9 cellular contexts compared by ENCODE assay signal in genomic region chr1:151146072-151146415, GRCh38. TPM values are rescaled to one million over a fixed set of nuclear protein-coding genes. Genes with fewer than 3 reads are reported as not detected.
DNase-seq lines count a peak whose midpoint lies in the region; ATAC-seq, FAIRE-seq and TF ChIP-seq lines count a peak whose summit lies in the region.
"Had no signal": no experiment of that assay in that cellular context is flagged by ENCODE, and none has a peak within 500 bp of the region (broad histone marks: within the 10 kb centered on the region; RNA-seq: fewer than 3 reads in every experiment).

No MANE protein-coding gene starts in this region.

- H3K4me3 ChIP-seq in BLaER1 (peak overlapping the region; percentile 80), GM12878 (peak overlapping the region; percentile 83), liver (ENCODE audit: low read depth in 1 of 3, low read length in 3 of 3) (peak overlapping the region; percentile 64 to 82 (median 65)), tibial nerve (peak overlapping the region; percentile 58 to 86 (median 72))

- no peak for TF ChIP-seq RAD21 in GM12878 (IDR thresholded peaks at IDR 0.05; ENCODE audit: insufficient read depth, low read depth, low read length)
- no peak for TF ChIP-seq RAD21 in liver (IDR thresholded peaks at IDR 0.05)

- intact Hi-C loops in GM12878 (cut with micrococcal nuclease; ENCODE audit: unreplicated experiment) = no loop called here

- POLR2A ChIA-PET in GM12878 (lab: Charles Lee) = no interaction called here

- in situ Hi-C loops in GM12878 (cut with MboI) = no loop called here

- H3K9me3 ChIP-seq in BLaER1 = no peaks in the 10 kb centered on the region
- H3K9me3 ChIP-seq in GM12878 (replicated peaks; ENCODE audit: control insufficient read depth, insufficient read depth, low read length) = no peaks in the 10 kb centered on the region
- no peaks in the 10 kb centered on the region for H3K9me3 ChIP-seq in liver (ENCODE audit: control insufficient read depth in 4 of 4, low read length in 3 of 4)
- H3K9me3 ChIP-seq in tibial nerve = no peaks in the 10 kb centered on the region

- SMC1A ChIA-PET in GM12878 (lab: Charles Lee; ENCODE audit: uncharacterized antibody, unreplicated experiment) = no interaction called here

- RAD21 ChIA-PET in GM12878 (lab: Charles Lee; ENCODE audit: unreplicated experiment) = interaction anchor here (0.9 kb wide), 1 partner anchor 11 kb away, joined by 3 read pairs; the partner anchor contains the start of gene TNFAIP8L2

- TF ChIP-seq POLR2A in GM12878 (IDR thresholded peaks at IDR 0.05; ENCODE audit: low read depth, low read length) (no peak), tibial nerve (IDR thresholded peaks at IDR 0.05) (no peak)

- TF ChIP-seq EP300 in GM12878 (IDR thresholded peaks at IDR 0.05; ENCODE audit: borderline replicate concordance in 1 of 2, control insufficient read depth in 1 of 2, low read depth in 2 of 2, low read length in 2 of 2) = no peak
- no peak for TF ChIP-seq EP300 in tibial nerve (IDR thresholded peaks at IDR 0.05)

- CTCF ChIA-PET in GM12878 (lab: Yijun Ruan, JAX) = interaction anchor here (1.2 kb wide), 1 partner anchor 46 kb away, joined by 5 read pairs; no protein-coding TSS in a partner anchor

- peaks cover 38% of the 10 kb centered on the region for H4K20me1 ChIP-seq in BLaER1
- H4K20me1 ChIP-seq in GM12878 (ENCODE audit: control insufficient read depth, insufficient read depth) = no peaks in the 10 kb centered on the region; the same call in 1 of the 2 replicates

- DNase-seq in GM12878 (ENCODE audit: low read depth, low spot score) (no peak), tibial nerve (ENCODE audit: low spot score in 2 of 2) (no peak), NCI-H1436 (lab: John Stamatoyannopoulos, UW) (no peak), globus pallidus (ENCODE audit: low spot score) (no peak), medulla oblongata (ENCODE audit: extremely low spot score) (no peak)

- H3K79me2 ChIP-seq in GM12878 (ENCODE audit: control insufficient read depth, insufficient read depth, low read length) = no peaks in the 10 kb centered on the region

- ATAC-seq in HG02798 (IDR thresholded peaks at IDR 0.05; ENCODE audit: poor library complexity, unreplicated experiment) (peak; percentile 2), GM12878 (peak; percentile 3; the same call in 2 of the 3 replicates)

- WGBS in GM12878 (ENCODE audit: insufficient coverage, insufficient replicate concordance, low lambda C conversion rate, missing lambda C conversion rate) = 12% methylated on average over 20 of the region's 26 CpGs
- WGBS in liver = 13% methylated on average over 26 of the region's 26 CpGs
- 0 to 1% methylated on average over 19 to 22 of the region's 26 CpGs for WGBS in tibial nerve, 2 donors

- no peaks in the 10 kb centered on the region for H3K27me3 ChIP-seq in BLaER1
- peaks cover 0 to 8% of the 10 kb centered on the region in 2 experiments for H3K27me3 ChIP-seq in GM12878 (replicated peaks in 1 of 2; ENCODE audit: control insufficient read depth in 2 of 2, insufficient read depth in 2 of 2, low read length in 1 of 2)
- H3K27me3 ChIP-seq in liver (ENCODE audit: control insufficient read depth in 4 of 4, insufficient read depth in 4 of 4, low read length in 3 of 4) = no peaks in the 10 kb centered on the region
- H3K27me3 ChIP-seq in tibial nerve = no peaks in the 10 kb centered on the region

- no TSS peak for BruUV-seq in GM12878 (replicated peaks; lab: Mats Ljungman, UMichigan)

- H3K9ac ChIP-seq in BLaER1 (peak overlapping the region; percentile 96), GM12878 (ENCODE audit: control insufficient read depth, insufficient read depth, low read length) (peak overlapping the region; percentile 54; the same call in 1 of the 2 replicates), liver (ENCODE audit: low read depth in 1 of 2, low read length in 2 of 2) (no peak overlapping the region)

- TF ChIP-seq CTCF in GM12878 (IDR thresholded peaks at IDR 0.05 in 2 of 3, conservative IDR thresholded peaks at IDR 0.05 in 1 of 3; ENCODE audit: control insufficient read depth in 2 of 3, extremely low read depth in 1 of 3, insufficient read depth in 1 of 3, low read depth in 3 of 3, low read length in 3 of 3) = no peak
- no peak for TF ChIP-seq CTCF in liver (IDR thresholded peaks at IDR 0.05; ENCODE audit: low read depth, low read length, missing input control)
- no peak for TF ChIP-seq CTCF in tibial nerve (IDR thresholded peaks at IDR 0.05)

- H3K4me1 ChIP-seq in BLaER1 = peaks cover 74% of the 10 kb centered on the region
- H3K4me1 ChIP-seq in GM12878 (ENCODE audit: control insufficient read depth, insufficient read depth, low read length) = no peaks in the 10 kb centered on the region; the same call in 1 of the 2 replicates
- peaks cover 0 to 25% (median 16%) of the 10 kb centered on the region in 4 donors for H3K4me1 ChIP-seq in liver (ENCODE audit: control insufficient read depth in 4 of 4, insufficient read depth in 4 of 4, low read length in 3 of 4)
- peaks cover 0 to 38% (median 18%) of the 10 kb centered on the region in 4 donors for H3K4me1 ChIP-seq in tibial nerve

- H3K4me2 ChIP-seq in BLaER1 (peak overlapping the region; percentile 100), GM12878 (ENCODE audit: control insufficient read depth, insufficient read depth) (peak overlapping the region; percentile 99)

- H2AFZ ChIP-seq in GM12878 (ENCODE audit: control insufficient read depth, low read depth, low read length) = peak overlapping the region; percentile 94

- H3K27ac ChIP-seq in BLaER1 = peak overlapping the region; percentile 94
- H3K27ac ChIP-seq in GM12878 (ENCODE audit: control insufficient read depth, insufficient read depth) = no peak overlapping the region
- H3K27ac ChIP-seq in liver (ENCODE audit: low read depth in 1 of 2, low read length in 2 of 2) = no peak overlapping the region
- peak overlapping the region; percentile 37 to 90 (median 70) for H3K27ac ChIP-seq in tibial nerve

- H3K36me3 ChIP-seq in BLaER1 (peaks cover 17% of the 10 kb centered on the region), GM12878 (ENCODE audit: control insufficient read depth in 2 of 2, insufficient read depth in 2 of 2, low read length in 1 of 2) (no peaks in the 10 kb centered on the region), liver (ENCODE audit: control insufficient read depth in 4 of 4, insufficient read depth in 3 of 4, low read depth in 1 of 4, low read length in 3 of 4) (peaks cover 0 to 2% (median 0%) of the 10 kb centered on the region in 4 donors), tibial nerve (peaks cover 0 to 12% (median 0%) of the 10 kb centered on the region in 3 donors)

- no peak for FAIRE-seq in GM12878 (lab: Jason Lieb, UNC)

RNA-seq across cellular contexts. Expression of gene SEMA6C, which starts 0.4 kb away (rescaled TPM):
- 0.56 and 1.1 TPM in 2 replicates for total RNA-seq in GM12878 (2013; cell fraction: nucleolus; rRNA removed)
- total RNA-seq in GM12878 (2014; rRNA removed) (0.11 and 0.73 TPM in 2 replicates), GM12878 (2014; rRNA removed; fragmentation: Illumina TruSeq; extraction: Trizol) (0.18 and 0.32 TPM in 2 replicates), GM12878 (2021) (1.4 and 1.6 TPM in 2 replicates), liver (1 to 10 TPM; 1.4 to 1.5 TPM), tibial nerve (10 to 100 TPM; 15.5 to 28.7 (median 18.7) TPM)
- 0.18 TPM for polyA plus RNA-seq in GM12878 (2011; ENCODE audit: low read depth)
- polyA plus RNA-seq in GM12878 (2011; rRNA removed) (0.07 and 0.18 TPM in 2 replicates), GM12878 (2014; fragmentation: Illumina TruSeq; extraction: Trizol) (0.10 and 0.29 TPM in 2 replicates), GM12878 (2014; fragmentation: Nextera tagmentation; extraction: Ambion mirVana) (under 1 TPM in 1 of 2 experiments, not detected in 1; 0.22 TPM), GM12878 (2014; rRNA removed) (1.1 and 2.2 TPM in 2 replicates), GM12878 (2016; fragmentation: Nextera tagmentation; extraction: Ambion mirVana) (under 1 TPM; 0.13 to 0.34 TPM), liver (1 to 10 TPM; 1.4 TPM)
- 0.06 and 0.12 TPM in 2 replicates for polyA plus RNA-seq in GM12878 (2011; cell fraction: cytosol; rRNA removed)
- polyA plus RNA-seq in GM12878 (2011; cell fraction: nucleus; rRNA removed) = 1.5 and 1.6 TPM in 2 replicates
- 0.62 and 1.5 TPM in 2 replicates for polyA plus RNA-seq in GM12878 (2012)
- polyA minus RNA-seq in GM12878 (2011; rRNA and poly(A)+ RNA removed) = 0.05 TPM in 1 of 2 replicates, not detected in the other
- polyA minus RNA-seq in GM12878 (2011; cell fraction: cytosol; rRNA and poly(A)+ RNA removed) = not detected in 2 replicates
- polyA minus RNA-seq in GM12878 (2011; cell fraction: nucleus; rRNA and poly(A)+ RNA removed) = 0.48 TPM in 1 of 2 replicates, not detected in the other

RNA-seq across cellular contexts. Expression of gene TNFAIP8L2, which starts 10.4 kb away (rescaled TPM):
- total RNA-seq in GM12878 (2013; cell fraction: nucleolus; rRNA removed) = 15.1 and 17.0 TPM in 2 replicates
- total RNA-seq in GM12878 (2014; rRNA removed) = 13.6 and 14.4 TPM in 2 replicates
- 9.0 and 10.0 TPM in 2 replicates for total RNA-seq in GM12878 (2014; rRNA removed; fragmentation: Illumina TruSeq; extraction: Trizol)
- total RNA-seq in GM12878 (2021) = 5.4 and 6.2 TPM in 2 replicates
- polyA plus RNA-seq in GM12878 (2011; ENCODE audit: low read depth) = 3.3 TPM
- polyA plus RNA-seq in GM12878 (2011; rRNA removed) = 12.9 and 16.7 TPM in 2 replicates
- 27.1 and 29.4 TPM in 2 replicates for polyA plus RNA-seq in GM12878 (2011; cell fraction: cytosol; rRNA removed)
- 12.8 and 15.2 TPM in 2 replicates for polyA plus RNA-seq in GM12878 (2011; cell fraction: nucleus; rRNA removed)
- 4.4 and 7.0 TPM in 2 replicates for polyA plus RNA-seq in GM12878 (2012)
- polyA plus RNA-seq in GM12878 (2014; fragmentation: Illumina TruSeq; extraction: Trizol) = 7.4 and 7.7 TPM in 2 replicates
- polyA plus RNA-seq in GM12878 (2014; fragmentation: Nextera tagmentation; extraction: Ambion mirVana) = 10 to 100 TPM; 23.9 to 26.3 TPM
- 12.1 and 14.8 TPM in 2 replicates for polyA plus RNA-seq in GM12878 (2014; rRNA removed)
- 10 to 100 TPM; 12.0 to 15.7 TPM for polyA plus RNA-seq in GM12878 (2016; fragmentation: Nextera tagmentation; extraction: Ambion mirVana)
- polyA minus RNA-seq in GM12878 (2011; rRNA and poly(A)+ RNA removed) = 13.5 and 25.8 TPM in 2 replicates
- polyA minus RNA-seq in GM12878 (2011; cell fraction: cytosol; rRNA and poly(A)+ RNA removed) = 3.7 and 5.0 TPM in 2 replicates
- 6.0 and 7.1 TPM in 2 replicates for polyA minus RNA-seq in GM12878 (2011; cell fraction: nucleus; rRNA and poly(A)+ RNA removed)
- 1 to 10 TPM; 4.4 to 8.7 TPM for total RNA-seq in liver
- 1 to 10 TPM; 2.9 to 3.8 TPM for polyA plus RNA-seq in liver
- 10 to 100 TPM in 1 of 4 donors, 1 to 10 TPM in 3; 4.4 to 12.9 (median 8.6) TPM for total RNA-seq in tibial nerve

RNA-seq across cellular contexts. Expression of gene LYSMD1, which starts 19.7 kb away (rescaled TPM):
- total RNA-seq in GM12878 (2013; cell fraction: nucleolus; rRNA removed) = 3.1 and 4.3 TPM in 2 replicates
- total RNA-seq in GM12878 (2014; rRNA removed) = 10.4 and 12.8 TPM in 2 replicates
- total RNA-seq in GM12878 (2014; rRNA removed; fragmentation: Illumina TruSeq; extraction: Trizol) = 8.2 and 9.6 TPM in 2 replicates
- 7.8 and 8.0 TPM in 2 replicates for total RNA-seq in GM12878 (2021)
- polyA plus RNA-seq in GM12878 (2011; ENCODE audit: low read depth) = 3.7 TPM
- 5.1 and 6.1 TPM in 2 replicates for polyA plus RNA-seq in GM12878 (2011; rRNA removed)
- polyA plus RNA-seq in GM12878 (2011; cell fraction: cytosol; rRNA removed) = 3.9 and 4.1 TPM in 2 replicates
- polyA plus RNA-seq in GM12878 (2011; cell fraction: nucleus; rRNA removed) = 4.8 and 5.7 TPM in 2 replicates
- polyA plus RNA-seq in GM12878 (2012) = 5.0 and 6.5 TPM in 2 replicates
- polyA plus RNA-seq in GM12878 (2014; fragmentation: Illumina TruSeq; extraction: Trizol) = 9.2 and 10.1 TPM in 2 replicates
- polyA plus RNA-seq in GM12878 (2014; fragmentation: Nextera tagmentation; extraction: Ambion mirVana) = 1 to 10 TPM in 1 of 2 experiments, under 1 TPM in 1; 0.80 to 1.9 TPM
- polyA plus RNA-seq in GM12878 (2014; rRNA removed) = 7.5 and 9.2 TPM in 2 replicates
- 1 to 10 TPM; 1.9 to 3.5 TPM for polyA plus RNA-seq in GM12878 (2016; fragmentation: Nextera tagmentation; extraction: Ambion mirVana)
- polyA minus RNA-seq in GM12878 (2011; rRNA and poly(A)+ RNA removed) = 4.3 and 4.8 TPM in 2 replicates
- 1.3 and 2.9 TPM in 2 replicates for polyA minus RNA-seq in GM12878 (2011; cell fraction: cytosol; rRNA and poly(A)+ RNA removed)
- 1.5 and 2.6 TPM in 2 replicates for polyA minus RNA-seq in GM12878 (2011; cell fraction: nucleus; rRNA and poly(A)+ RNA removed)
- 1 to 10 TPM; 2.8 to 4.4 TPM for total RNA-seq in liver
- polyA plus RNA-seq in liver = 1 to 10 TPM; 3.5 to 5.3 TPM
- total RNA-seq in tibial nerve = 10 to 100 TPM; 10.1 to 16.5 (median 13.8) TPM

RNA-seq across cellular contexts. Expression of gene SCNM1, which starts 19.9 kb away (rescaled TPM):
- total RNA-seq in GM12878 (2013; cell fraction: nucleolus; rRNA removed) = 29.2 and 35.2 TPM in 2 replicates
- 70.8 and 80.8 TPM in 2 replicates for total RNA-seq in GM12878 (2014; rRNA removed)
- total RNA-seq in GM12878 (2014; rRNA removed; fragmentation: Illumina TruSeq; extraction: Trizol) = 55.3 and 66.5 TPM in 2 replicates
- total RNA-seq in GM12878 (2021) = 47.6 and 51.0 TPM in 2 replicates
- polyA plus RNA-seq in GM12878 (2011; ENCODE audit: low read depth) = 56.3 TPM
- polyA plus RNA-seq in GM12878 (2011; rRNA removed) = 19.7 and 25.8 TPM in 2 replicates
- polyA plus RNA-seq in GM12878 (2011; cell fraction: cytosol; rRNA removed) = 26.1 and 31.0 TPM in 2 replicates
- polyA plus RNA-seq in GM12878 (2011; cell fraction: nucleus; rRNA removed) = 42.0 and 45.0 TPM in 2 replicates
- 51.0 and 59.7 TPM in 2 replicates for polyA plus RNA-seq in GM12878 (2012)
- 55.5 and 89.7 TPM in 2 replicates for polyA plus RNA-seq in GM12878 (2014; fragmentation: Illumina TruSeq; extraction: Trizol)
- 100 to 1,000 TPM; 191 to 207 TPM for polyA plus RNA-seq in GM12878 (2014; fragmentation: Nextera tagmentation; extraction: Ambion mirVana)
- 43.0 and 45.1 TPM in 2 replicates for polyA plus RNA-seq in GM12878 (2014; rRNA removed)
- polyA plus RNA-seq in GM12878 (2016; fragmentation: Nextera tagmentation; extraction: Ambion mirVana) = 10 to 100 TPM; 83.0 to 87.4 TPM
- polyA minus RNA-seq in GM12878 (2011; rRNA and poly(A)+ RNA removed) = 15.1 and 21.2 TPM in 2 replicates
- polyA minus RNA-seq in GM12878 (2011; cell fraction: cytosol; rRNA and poly(A)+ RNA removed) = 7.3 and 13.4 TPM in 2 replicates
- 11.5 and 17.4 TPM in 2 replicates for polyA minus RNA-seq in GM12878 (2011; cell fraction: nucleus; rRNA and poly(A)+ RNA removed)
- total RNA-seq in liver = 10 to 100 TPM in 1 of 2 donors, 1 to 10 TPM in 1; 4.8 to 11.3 TPM
- 10 to 100 TPM in 1 of 2 donors, 1 to 10 TPM in 1; 9.7 to 14.3 TPM for polyA plus RNA-seq in liver
- 10 to 100 TPM; 20.5 to 42.6 (median 31.2) TPM for total RNA-seq in tibial nerve

RNA-seq across cellular contexts. Expression of gene TMOD4, which starts 29.7 kb away (rescaled TPM):
- total RNA-seq in GM12878 (2013; cell fraction: nucleolus; rRNA removed) = not detected in 2 replicates
- total RNA-seq in GM12878 (2014; rRNA removed) (0.38 and 0.56 TPM in 2 replicates), GM12878 (2014; rRNA removed; fragmentation: Illumina TruSeq; extraction: Trizol) (not detected in 2 replicates), GM12878 (2021) (1.2 TPM in 1 of 2 replicates, not detected in the other), liver (not detected), tibial nerve (1 to 10 TPM in 2 of 4 donors, not detected in 2; 1.1 to 4.8 TPM)
- polyA plus RNA-seq in GM12878 (2011; ENCODE audit: low read depth) = not detected
- polyA plus RNA-seq in GM12878 (2011; rRNA removed) (0.98 and 1.4 TPM in 2 replicates), GM12878 (2014; fragmentation: Illumina TruSeq; extraction: Trizol) (0.38 and 1.1 TPM in 2 replicates), GM12878 (2014; fragmentation: Nextera tagmentation; extraction: Ambion mirVana) (under 1 TPM; 0.45 to 0.51 TPM), GM12878 (2014; rRNA removed) (0.41 and 0.43 TPM in 2 replicates), GM12878 (2016; fragmentation: Nextera tagmentation; extraction: Ambion mirVana) (under 1 TPM; 0.30 to 0.50 TPM), liver (not detected)
- polyA plus RNA-seq in GM12878 (2011; cell fraction: cytosol; rRNA removed) = 0.15 and 0.69 TPM in 2 replicates
- 2.1 and 2.4 TPM in 2 replicates for polyA plus RNA-seq in GM12878 (2011; cell fraction: nucleus; rRNA removed)
- polyA plus RNA-seq in GM12878 (2012) = 0.39 and 1.8 TPM in 2 replicates
- 3.8 TPM in 1 of 2 replicates, not detected in the other for polyA minus RNA-seq in GM12878 (2011; rRNA and poly(A)+ RNA removed)
- not detected in 2 replicates for polyA minus RNA-seq in GM12878 (2011; cell fraction: cytosol; rRNA and poly(A)+ RNA removed)
- polyA minus RNA-seq in GM12878 (2011; cell fraction: nucleus; rRNA and poly(A)+ RNA removed) = not detected in 2 replicates
- total RNA-seq: lung microvascular endothelial cell had no signal

Comparison
In these comparisons a context has a peak if more than half of its experiments do, and no peak if none do; other contexts are left out.
1. H3K27ac ChIP-seq: peak in BLaER1 (single experiment) and tibial nerve (4 of 4); none in GM12878 (single experiment) and liver (0 of 2).
2. H3K9ac ChIP-seq: peak in BLaER1 (single experiment) and GM12878 (single experiment); none in liver (0 of 2).
3. RNA of gene SEMA6C, which starts 0.4 kb away (total RNA-seq): 15.5 to 28.7 TPM in tibial nerve; 1.4 to 1.5 TPM in liver and 0.11 to 1.6 TPM in GM12878; every median in the first group is over 4 times any median in the second.
4. Peak in every context shown above with its lines, with median percentiles within 50 percentile points of each other: H3K4me3 ChIP-seq.